Comparison of ENCODE assay signal across 28 cellular contexts in the genomic region with DNA sequence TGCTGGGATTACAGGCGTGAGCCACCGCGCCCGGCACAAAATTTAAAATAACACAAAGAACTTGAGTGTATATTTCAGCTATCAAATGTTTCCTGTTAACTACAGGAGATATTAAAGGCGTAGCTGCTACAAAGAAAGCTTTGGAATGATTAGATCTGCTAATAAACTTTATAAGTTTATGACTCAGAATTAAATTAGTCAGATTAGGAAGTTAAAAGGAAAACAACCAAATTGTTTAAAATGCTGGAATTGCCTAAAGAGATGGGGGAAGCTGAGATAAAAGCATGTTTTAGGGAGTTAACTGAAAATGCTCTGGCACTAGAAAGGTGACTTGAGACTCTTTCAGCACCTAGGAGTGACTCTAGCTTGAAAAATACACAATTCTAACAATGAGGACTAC. TPM values are rescaled to one million over a fixed set of nuclear protein-coding genes. Genes with fewer than 3 reads are reported as not detected.
"Had no signal": no experiment of that assay in that cellular context is flagged by ENCODE, and none has a peak within 500 bp of the region (broad histone marks: within the 10 kb centered on the region; RNA-seq: fewer than 3 reads in every experiment).

No MANE protein-coding gene starts in this region.

- H3K36me3 ChIP-seq: neutrophil, ovary, right lobe of liver, sigmoid colon, stomach, thoracic aorta, thyroid gland, tibial nerve, vagina had no signal

- DNase-seq: nephron progenitor cell; nucleus accumbens; ovary; posterior cingulate gyrus; psoas muscle; right cardiac atrium; right lobe of liver; sigmoid colon; small intestine; stimulated activated CD4-positive, alpha-beta T cell treated with anti-CD3 and anti-CD28 coated beads, Interleukin-15, amount 100 ng/mL, for 24 hours; stimulated activated CD4-positive, alpha-beta T cell treated with anti-CD3 and anti-CD28 coated beads, Interleukin-2, amount 100 ng/mL, for 24 hours; stimulated activated CD4-positive, alpha-beta T cell treated with anti-CD3 and anti-CD28 coated beads, Interleukin-2, amount 100 ng/mL, for 48 hours; stimulated activated CD4-positive, alpha-beta T cell treated with anti-CD3 and anti-CD28 coated beads, Interleukin-4, amount 100 ng/mL, for 24 hours; stimulated activated naive B cell treated with anti-CD40 and anti-IgM and Interleukin-4, amounts not matched to agents 10 μg/mL and 1 μg/mL and 100 μg/mL, for 72 hours; stimulated activated naive CD4-positive, alpha-beta T cell treated with Interleukin-2 at 50 U/mL for 16 hours; stomach; thyroid gland; trophoblast cell had no signal

- H3K27me3 ChIP-seq: neutrophil, ovary, right lobe of liver, sigmoid colon, stomach, thyroid gland, tibial nerve, upper lobe of left lung, vagina had no signal

- H3K4me3 ChIP-seq: ovary, psoas muscle, right lobe of liver, sigmoid colon, stomach, thoracic aorta, thyroid gland, tibial nerve, upper lobe of left lung, vagina had no signal

- FAIRE-seq: small intestine, urothelium cell line had no signal

- H3K4me1 ChIP-seq: parathyroid adenoma, psoas muscle, right lobe of liver, sigmoid colon, stomach, thyroid gland, upper lobe of left lung, vagina had no signal

- H3K9me3 ChIP-seq: neutrophil, ovary, psoas muscle, right lobe of liver, sigmoid colon, stomach, thoracic aorta, thyroid gland, tibial nerve, upper lobe of left lung, vagina had no signal

- ATAC-seq: natural killer cell treated with Interleukin-12 subunit alpha and Interleukin-12 subunit beta and Interleukin-15 and Interleukin-18, amount 100 ng/mL, for 72 hours; psoas muscle; right cardiac atrium; right lobe of liver; stimulated activated effector memory CD8-positive, alpha-beta T cell treated with anti-CD3 and anti-CD28 coated beads, Interleukin-12 subunit alpha, Interleukin-12 subunit beta, amount 100 ng/mL, for 72 hours; stimulated activated naive B cell treated with anti-CD40 and anti-IgM and Interleukin-4, amounts not matched to agents 10 μg/mL and 1 μg/mL and 100 μg/mL, for 72 hours had no signal

- H3K27ac ChIP-seq: neutrophil, ovary, parathyroid adenoma, psoas muscle, right lobe of liver, sigmoid colon, stomach, thoracic aorta, thyroid gland, tibial nerve, upper lobe of left lung, vagina had no signal

RNA-seq across cellular contexts. Expression of gene COL8A1, which starts 58.9 kb away (rescaled TPM):
- total RNA-seq: progenitor cell of endocrine pancreas had no signal
